ENCODE assay signal across 8 cellular contexts in the genomic region with DNA sequence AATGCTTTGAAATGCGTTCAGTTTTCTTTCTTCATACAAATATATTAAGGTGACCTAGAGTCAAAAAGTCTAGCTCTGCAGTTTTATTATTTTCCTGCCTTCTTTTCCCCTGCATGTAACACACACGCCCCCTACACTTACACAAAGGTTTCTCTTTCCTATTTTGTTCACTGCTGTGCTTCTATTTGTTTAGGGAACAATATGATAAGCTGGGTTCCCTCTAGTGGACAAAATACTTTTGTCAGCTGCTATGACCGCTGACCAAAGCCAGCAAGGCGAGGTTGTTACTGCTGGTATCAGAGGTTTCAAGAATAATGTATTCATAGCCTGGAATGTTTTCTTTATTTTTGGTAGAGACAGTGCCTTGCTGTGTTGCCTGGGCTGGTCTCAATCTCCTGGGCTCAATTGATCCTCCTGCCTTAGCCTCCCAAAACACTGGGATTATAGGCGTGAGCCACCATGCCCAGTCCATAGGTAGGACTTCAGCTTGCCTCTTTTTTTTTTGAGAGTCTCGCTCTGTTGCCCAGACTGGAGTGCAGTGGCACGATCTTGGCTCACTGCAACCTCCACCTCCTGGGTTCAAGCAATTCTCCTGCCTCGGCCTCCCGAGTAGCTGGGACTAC. TPM values are rescaled to one million over a fixed set of nuclear protein-coding genes. Genes with fewer than 3 reads are reported as not detected.
DNase-seq lines count a peak whose midpoint lies in the region; ATAC-seq and TF ChIP-seq lines count a peak whose summit lies in the region.

No MANE protein-coding gene starts in this region.

- DNase-seq in AML-193 (lab: John Stamatoyannopoulos, UW) (peak; percentile 62 to 70), NCI-H146 treated with DMSO at 0.1 percent for 48 hours (lab: John Stamatoyannopoulos, UW; ENCODE audit: unreplicated experiment) (peak; percentile 8), WTC11 (ENCODE audit: low spot score) (no peak), Right ventricle myocardium superior (no peak), pons (ENCODE audit: low spot score) (peak; percentile 98)
- DNase-seq in stimulated activated CD4-positive, alpha-beta T cell treated with anti-CD3 and anti-CD28 coated beads, Interleukin-2, amount 100 ng/mL, for 24 hours = no peak

- CTCF ChIA-PET in WTC11 (lab: Charles Lee) = interaction anchor here (0.6 to 2.6 kb wide), 38 partner anchors 9 to 590 kb away, joined by 3 to 29 read pairs (median 4); a partner anchor contains a TSS

- H3K4me1 Mint-ChIP-seq in WTC11 = peaks cover 3% of the 10 kb centered on the region; the same call in 1 of the 2 replicates

- ATAC-seq in GM18519 (IDR thresholded peaks at IDR 0.05; ENCODE audit: low FRiP score, unreplicated experiment) (peak; percentile 51), WTC11 (peak; percentile 87), Right ventricle myocardium superior (ENCODE audit: poor library complexity) (peak; percentile 92), GM21619 (IDR thresholded peaks at IDR 0.05; ENCODE audit: unreplicated experiment) (no peak)

- H3K4me3 Mint-ChIP-seq in WTC11 = no peak overlapping the region

- H3K27me3 Mint-ChIP-seq in WTC11 (ENCODE audit: low read depth) = no peaks in the 10 kb centered on the region

- POLR2A ChIA-PET in WTC11 (lab: Charles Lee) = no interaction called here

- TF ChIP-seq CTCF in WTC11 (IDR thresholded peaks at IDR 0.05) = 0 out of 2 replicates have a peak, but pooled peaks have one; percentile 20

- H3K27ac Mint-ChIP-seq in WTC11 = no peak overlapping the region

- intact Hi-C loops in Right ventricle myocardium superior (cut with DNase I) = no loop called here

- H3K36me3 Mint-ChIP-seq in WTC11 = peaks cover 16% of the 10 kb centered on the region

- H3K9me3 Mint-ChIP-seq in WTC11 = no peaks in the 10 kb centered on the region

TF ChIP-seq in WTC11, 78 proteins besides CTCF, POLR2A, EP300 and RAD21:
- TF ChIP-seq ETV6 (CRISPR knock-in tag; IDR thresholded peaks at IDR 0.05) = no peak
- no peak for TF ChIP-seq NFATC4 (CRISPR knock-in tag; IDR thresholded peaks at IDR 0.05)
- TF ChIP-seq, protein P1, sequence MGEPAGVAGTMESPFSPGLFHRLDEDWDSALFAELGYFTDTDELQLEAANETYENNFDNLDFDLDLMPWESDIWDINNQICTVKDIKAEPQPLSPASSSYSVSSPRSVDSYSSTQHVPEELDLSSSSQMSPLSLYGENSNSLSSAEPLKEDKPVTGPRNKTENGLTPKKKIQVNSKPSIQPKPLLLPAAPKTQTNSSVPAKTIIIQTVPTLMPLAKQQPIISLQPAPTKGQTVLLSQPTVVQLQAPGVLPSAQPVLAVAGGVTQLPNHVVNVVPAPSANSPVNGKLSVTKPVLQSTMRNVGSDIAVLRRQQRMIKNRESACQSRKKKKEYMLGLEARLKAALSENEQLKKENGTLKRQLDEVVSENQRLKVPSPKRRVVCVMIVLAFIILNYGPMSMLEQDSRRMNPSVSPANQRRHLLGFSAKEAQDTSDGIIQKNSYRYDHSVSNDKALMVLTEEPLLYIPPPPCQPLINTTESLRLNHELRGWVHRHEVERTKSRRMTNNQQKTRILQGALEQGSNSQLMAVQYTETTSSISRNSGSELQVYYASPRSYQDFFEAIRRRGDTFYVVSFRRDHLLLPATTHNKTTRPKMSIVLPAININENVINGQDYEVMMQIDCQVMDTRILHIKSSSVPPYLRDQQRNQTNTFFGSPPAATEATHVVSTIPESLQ (CRISPR knock-in tag; IDR thresholded peaks at IDR 0.05) = no peak
- TF ChIP-seq JAZF1 (CRISPR knock-in tag; IDR thresholded peaks at IDR 0.05) = no peak
- TF ChIP-seq, protein P2, sequence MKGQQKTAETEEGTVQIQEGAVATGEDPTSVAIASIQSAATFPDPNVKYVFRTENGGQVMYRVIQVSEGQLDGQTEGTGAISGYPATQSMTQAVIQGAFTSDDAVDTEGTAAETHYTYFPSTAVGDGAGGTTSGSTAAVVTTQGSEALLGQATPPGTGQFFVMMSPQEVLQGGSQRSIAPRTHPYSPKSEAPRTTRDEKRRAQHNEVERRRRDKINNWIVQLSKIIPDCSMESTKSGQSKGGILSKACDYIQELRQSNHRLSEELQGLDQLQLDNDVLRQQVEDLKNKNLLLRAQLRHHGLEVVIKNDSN (CRISPR knock-in tag; IDR thresholded peaks at IDR 0.05) = no peak

RNA-seq across cellular contexts. Expression of a gene that starts 33.4 kb away (rescaled TPM):
- total RNA-seq in WTC11 (2021) = 14.2 to 18.2 TPM (median 17.3 TPM) in 3 replicates
- total RNA-seq in Right ventricle myocardium superior = 15.8 TPM

RNA-seq across cellular contexts. Expression of a gene that starts 47.9 kb away (rescaled TPM):
- total RNA-seq in WTC11 (2021) (38.4 to 49.1 TPM (median 38.6 TPM) in 3 replicates), Right ventricle myocardium superior (7.5 TPM)

Comparison
In these comparisons a context has a peak if more than half of its experiments do, and no peak if none do; other contexts are left out.
1. DNase-seq: peak in AML-193 (2 of 2), NCI-H146 treated with DMSO at 0.1 percent for 48 hours (single experiment) and pons (single experiment); none in WTC11 (single experiment), Right ventricle myocardium superior (single experiment) and stimulated activated CD4-positive, alpha-beta T cell treated with anti-CD3 and anti-CD28 coated beads, Interleukin-2, amount 100 ng/mL, for 24 hours (0 of 2).